Comparison of ENCODE assay signal across 20 cellular contexts in the genomic region with DNA sequence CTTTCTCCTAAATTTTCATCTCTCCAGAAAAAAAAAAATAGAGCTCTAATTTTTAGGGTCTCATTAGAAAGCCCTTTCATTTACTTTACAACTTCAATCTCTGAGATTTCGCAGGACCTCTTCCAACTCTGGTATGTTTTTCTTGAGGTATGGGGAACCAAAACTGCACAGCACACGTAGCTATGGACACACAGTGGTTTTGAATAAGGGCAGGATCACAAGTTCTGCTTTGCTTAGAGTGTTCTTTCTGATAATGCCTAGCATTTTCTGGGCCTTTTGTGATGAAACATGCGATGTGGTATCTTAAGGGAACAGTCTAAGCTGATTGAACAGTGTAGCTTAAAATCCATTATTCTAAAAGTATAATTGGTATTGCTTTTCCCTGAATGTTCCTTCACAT. TPM values are rescaled to one million over a fixed set of nuclear protein-coding genes. Genes with fewer than 3 reads are reported as not detected.
DNase-seq lines count a peak whose midpoint lies in the region; ATAC-seq lines count a peak whose summit lies in the region.
"Had no signal": no experiment of that assay in that cellular context is flagged by ENCODE, and none has a peak within 500 bp of the region (broad histone marks: within the 10 kb centered on the region; RNA-seq: fewer than 3 reads in every experiment).

No MANE protein-coding gene starts in this region.

- no peak for DNase-seq in activated naive CD4-positive, alpha-beta T cell (lab: John Stamatoyannopoulos, UW)
- peak; percentile 57 for DNase-seq in NOMO-1 treated with dmso at 0.1 percent for 144 hours (lab: John Stamatoyannopoulos, UW; ENCODE audit: unreplicated experiment)
- no peak for DNase-seq in central memory CD8-positive, alpha-beta T cell (ENCODE audit: low spot score in 2 of 2)
- DNase-seq in stimulated activated naive B cell treated with anti-CD40 and anti-IgM and Interleukin-4, amounts not matched to agents 10 μg/mL and 1 μg/mL and 100 μg/mL, for 72 hours: no peak
- no peak for DNase-seq in cardiac septum (ENCODE audit: low spot score)
- no peak for DNase-seq in left ventricle myocardium superior
- DNase-seq: activated naive CD8-positive, alpha-beta T cell treated with anti-CD3 and anti-CD28 coated beads, Interleukin-2, amount 50 U/mL, for 24 hours; cortex of kidney; heart left ventricle; left ventricle myocardium inferior; NCI-H2029; NCI-H446 treated with DMSO at 0.1 percent for 48 hours; posterior cingulate gyrus; SHP77 treated with DMSO at 0.1 percent for 48 hours; stimulated activated CD4-positive, alpha-beta T cell treated with anti-CD3 and anti-CD28 coated beads, Interleukin-2, amount 100 ng/mL, for 48 hours had no signal

- no peak for ATAC-seq in central memory CD8-positive, alpha-beta T cell (replicated peaks; ENCODE audit: extremely low read depth, poor library complexity, severe bottlenecking)
- ATAC-seq in stimulated activated naive B cell treated with anti-CD40 and anti-IgM and Interleukin-4, amounts not matched to agents 10 μg/mL and 1 μg/mL and 100 μg/mL, for 72 hours (replicated peaks): peak; percentile 96 to 98
- ATAC-seq in left ventricle myocardium superior (no peak), HG02642 (IDR thresholded peaks at IDR 0.05; ENCODE audit: poor library complexity, unreplicated experiment) (no peak)
- ATAC-seq: activated CD4-positive, CD25-positive, alpha-beta regulatory T cell treated with anti-CD3 and anti-CD28 coated beads, Interleukin-2, amount 50 U/mL, for 24 hours; activated naive CD8-positive, alpha-beta T cell treated with anti-CD3 and anti-CD28 coated beads, Interleukin-2, amount 50 U/mL, for 24 hours; heart left ventricle had no signal

- no peaks in the 10 kb centered on the region for H3K9me3 Mint-ChIP-seq in activated naive CD4-positive, alpha-beta T cell treated with anti-CD3 and anti-CD28 coated beads, Interleukin-2, amount 50 U/mL, for 24 hours
- H3K9me3 Mint-ChIP-seq in central memory CD8-positive, alpha-beta T cell: no peaks in the 10 kb centered on the region
- peaks cover 0 to 3% of the 10 kb centered on the region in 2 donors for H3K9me3 Mint-ChIP-seq in stimulated activated naive B cell treated with anti-CD40 and anti-IgM and Interleukin-4, amounts not matched to agents 10 μg/mL and 1 μg/mL and 100 μg/mL, for 72 hours
- H3K9me3 Mint-ChIP-seq: activated naive CD8-positive, alpha-beta T cell treated with anti-CD3 and anti-CD28 coated beads, Interleukin-2, amount 50 U/mL, for 24 hours; brain had no signal

- H3K4me1 Mint-ChIP-seq in activated naive CD4-positive, alpha-beta T cell treated with anti-CD3 and anti-CD28 coated beads, Interleukin-2, amount 50 U/mL, for 24 hours: peaks cover 54% of the 10 kb centered on the region
- H3K4me1 Mint-ChIP-seq in central memory CD8-positive, alpha-beta T cell: peaks cover 49% of the 10 kb centered on the region
- H3K4me1 Mint-ChIP-seq in stimulated activated naive B cell treated with anti-CD40 and anti-IgM and Interleukin-4, amounts not matched to agents 10 μg/mL and 1 μg/mL and 100 μg/mL, for 72 hours: peaks cover 27 to 56% of the 10 kb centered on the region in 2 donors

- intact Hi-C loops in cardiac septum (cut with DNase I) (no loop called here), left ventricle myocardium superior (cut with micrococcal nuclease) (no loop called here)

- H3K36me3 Mint-ChIP-seq in activated naive CD4-positive, alpha-beta T cell treated with anti-CD3 and anti-CD28 coated beads, Interleukin-2, amount 50 U/mL, for 24 hours: peaks cover 17% of the 10 kb centered on the region
- H3K36me3 Mint-ChIP-seq in central memory CD8-positive, alpha-beta T cell (ENCODE audit: insufficient read depth): peaks cover 21% of the 10 kb centered on the region
- peaks cover 42 to 46% of the 10 kb centered on the region in 2 donors for H3K36me3 Mint-ChIP-seq in stimulated activated naive B cell treated with anti-CD40 and anti-IgM and Interleukin-4, amounts not matched to agents 10 μg/mL and 1 μg/mL and 100 μg/mL, for 72 hours

- H3K27me3 Mint-ChIP-seq in activated naive CD4-positive, alpha-beta T cell treated with anti-CD3 and anti-CD28 coated beads, Interleukin-2, amount 50 U/mL, for 24 hours: no peaks in the 10 kb centered on the region
- H3K27me3 Mint-ChIP-seq in central memory CD8-positive, alpha-beta T cell: no peaks in the 10 kb centered on the region
- no peaks in the 10 kb centered on the region for H3K27me3 Mint-ChIP-seq in stimulated activated naive B cell treated with anti-CD40 and anti-IgM and Interleukin-4, amounts not matched to agents 10 μg/mL and 1 μg/mL and 100 μg/mL, for 72 hours
- H3K27me3 Mint-ChIP-seq: activated naive CD8-positive, alpha-beta T cell treated with anti-CD3 and anti-CD28 coated beads, Interleukin-2, amount 50 U/mL, for 24 hours; brain; IgD-negative memory B cell had no signal

- H3K27ac Mint-ChIP-seq in activated naive CD4-positive, alpha-beta T cell treated with anti-CD3 and anti-CD28 coated beads, Interleukin-2, amount 50 U/mL, for 24 hours: peak overlapping the region; percentile 19
- peak overlapping the region; percentile 29 for H3K27ac Mint-ChIP-seq in central memory CD8-positive, alpha-beta T cell (ENCODE audit: low read depth)
- H3K27ac Mint-ChIP-seq in stimulated activated naive B cell treated with anti-CD40 and anti-IgM and Interleukin-4, amounts not matched to agents 10 μg/mL and 1 μg/mL and 100 μg/mL, for 72 hours: peak overlapping the region; percentile 70
- H3K27ac Mint-ChIP-seq: activated naive CD8-positive, alpha-beta T cell treated with anti-CD3 and anti-CD28 coated beads, Interleukin-2, amount 50 U/mL, for 24 hours; brain had no signal

- H3K4me3 Mint-ChIP-seq in activated naive CD4-positive, alpha-beta T cell treated with anti-CD3 and anti-CD28 coated beads, Interleukin-2, amount 50 U/mL, for 24 hours: no peak overlapping the region
- no peak overlapping the region for H3K4me3 Mint-ChIP-seq in central memory CD8-positive, alpha-beta T cell
- peak overlapping the region; percentile 1 to 31 for H3K4me3 Mint-ChIP-seq in stimulated activated naive B cell treated with anti-CD40 and anti-IgM and Interleukin-4, amounts not matched to agents 10 μg/mL and 1 μg/mL and 100 μg/mL, for 72 hours
- H3K4me3 Mint-ChIP-seq: activated naive CD8-positive, alpha-beta T cell treated with anti-CD3 and anti-CD28 coated beads, Interleukin-2, amount 50 U/mL, for 24 hours; brain; IgD-negative memory B cell had no signal

RNA-seq across cellular contexts. Expression of gene ZNF592, which starts 25.3 kb away (rescaled TPM):
- total RNA-seq in cardiac septum (25.7 TPM), left ventricle myocardium superior (20.0 TPM)

RNA-seq across cellular contexts. Expression of gene ALPK3, which starts 43.4 kb away (rescaled TPM):
- 190 TPM for total RNA-seq in cardiac septum
- total RNA-seq in left ventricle myocardium superior: 118 TPM

RNA-seq across cellular contexts. Expression of gene SEC11A, which starts 57.8 kb away (rescaled TPM):
- total RNA-seq in cardiac septum: 63.8 TPM
- 94.6 TPM for total RNA-seq in left ventricle myocardium superior

Comparison
In these comparisons a context has a peak if more than half of its experiments do, and no peak if none do; other contexts are left out.
1. H3K27ac Mint-ChIP-seq: peak in every context shown above with its lines; median percentile 70 in stimulated activated naive B cell treated with anti-CD40 and anti-IgM and Interleukin-4, amounts not matched to agents 10 μg/mL and 1 μg/mL and 100 μg/mL, for 72 hours; 29 in central memory CD8-positive, alpha-beta T cell; 19 in activated naive CD4-positive, alpha-beta T cell treated with anti-CD3 and anti-CD28 coated beads, Interleukin-2, amount 50 U/mL, for 24 hours.
2. H3K4me3 Mint-ChIP-seq: peak in stimulated activated naive B cell treated with anti-CD40 and anti-IgM and Interleukin-4, amounts not matched to agents 10 μg/mL and 1 μg/mL and 100 μg/mL, for 72 hours (2 of 2); none in activated naive CD4-positive, alpha-beta T cell treated with anti-CD3 and anti-CD28 coated beads, Interleukin-2, amount 50 U/mL, for 24 hours (single experiment) and central memory CD8-positive, alpha-beta T cell (single experiment).
3. ATAC-seq: peak in stimulated activated naive B cell treated with anti-CD40 and anti-IgM and Interleukin-4, amounts not matched to agents 10 μg/mL and 1 μg/mL and 100 μg/mL, for 72 hours (2 of 2); none in central memory CD8-positive, alpha-beta T cell (single experiment), left ventricle myocardium superior (single experiment) and HG02642 (single experiment).